In genomic region chr18:3514312-3515216, GRCh38 we compare ENCODE assay signal across 18 cellular contexts.
DNase-seq lines count a peak whose midpoint lies in the region; ATAC-seq and TF ChIP-seq lines count a peak whose summit lies in the region.
"Had no signal": no experiment of that assay in that cellular context is flagged by ENCODE, and none has a peak within 500 bp of the region (broad histone marks: within the 10 kb centered on the region; RNA-seq: fewer than 3 reads in every experiment).

No MANE protein-coding gene starts in this region.

- H3K4me1 ChIP-seq in Panc1 (ENCODE audit: control insufficient read depth, insufficient read depth, low read length) (peaks cover 45% of the 10 kb centered on the region), mesendoderm (ENCODE audit: control insufficient read depth, low read depth, low read length) (no peaks in the 10 kb centered on the region), suprapubic skin (peaks cover 13% of the 10 kb centered on the region)

- WGBS in mesendoderm (ENCODE audit: extremely low coverage, insufficient coverage, low lambda C conversion rate): no CpG with 5 or more reads among the region's 15 CpGs
- 82% methylated on average over 15 of the region's 15 CpGs for WGBS in suprapubic skin

- H3K27me3 ChIP-seq in Panc1 (ENCODE audit: control insufficient read depth, insufficient read depth, low read length) (no peaks in the 10 kb centered on the region), mesendoderm (ENCODE audit: insufficient read depth, low read length, poor library complexity) (no peaks in the 10 kb centered on the region), suprapubic skin (no peaks in the 10 kb centered on the region)

- TF ChIP-seq POLR2A in suprapubic skin (IDR thresholded peaks at IDR 0.05): no peak

- TF ChIP-seq EP300 in suprapubic skin (IDR thresholded peaks at IDR 0.05): no peak

- intact Hi-C loops in Panc1 (cut with micrococcal nuclease; ENCODE audit: unreplicated experiment): no loop called here

- no peak overlapping the region for H3K4ac ChIP-seq in mesendoderm (ENCODE audit: low read depth, low read length)

- no peaks in the 10 kb centered on the region for H3K36me3 ChIP-seq in Panc1 (ENCODE audit: control insufficient read depth, insufficient read depth, low read length)
- H3K36me3 ChIP-seq in mesendoderm (ENCODE audit: control insufficient read depth, insufficient read depth, low read length): no peaks in the 10 kb centered on the region
- H3K36me3 ChIP-seq in suprapubic skin: no peaks in the 10 kb centered on the region

- no peak overlapping the region for H3K23ac ChIP-seq in mesendoderm (ENCODE audit: low read length)

- H3K79me2 ChIP-seq in mesendoderm (ENCODE audit: control insufficient read depth, insufficient read depth, low read length): no peaks in the 10 kb centered on the region

- H3K9me3 ChIP-seq in Panc1 (ENCODE audit: control insufficient read depth, insufficient read depth, low read depth, low read length) (no peaks in the 10 kb centered on the region), suprapubic skin (no peaks in the 10 kb centered on the region)

- no peak overlapping the region for H3K56ac ChIP-seq in mesendoderm (ENCODE audit: low read length)

- no peak overlapping the region for H3K4me3 ChIP-seq in Panc1 (ENCODE audit: low read depth in 2 of 2, low read length in 2 of 2)
- no peak overlapping the region for H3K4me3 ChIP-seq in mesendoderm (ENCODE audit: low read length)
- H3K4me3 ChIP-seq in suprapubic skin: no peak overlapping the region

- POLR2A ChIA-PET in Panc1 (lab: Charles Lee): no interaction called here

- BruUV-seq in Panc1 (replicated peaks; lab: Mats Ljungman, UMichigan): no TSS peak

- in situ Hi-C loops in Panc1 (cut with HindIII; ENCODE audit: low pct_unique_long_range_greater_than_20kb, low sequenced_read_pairs): no loop called here

- H2BK5ac ChIP-seq in mesendoderm (ENCODE audit: low read length): no peak overlapping the region

- H2AK5ac ChIP-seq in mesendoderm (ENCODE audit: low read length): no peak overlapping the region

- CTCF ChIA-PET in Panc1 (lab: Charles Lee): no interaction called here

- no peak for TF ChIP-seq CTCF in Panc1 (IDR thresholded peaks at IDR 0.05)
- TF ChIP-seq CTCF in suprapubic skin (IDR thresholded peaks at IDR 0.05): no peak

- H3K27ac ChIP-seq in Panc1 (ENCODE audit: low read length) (peak overlapping the region; percentile 100), mesendoderm (ENCODE audit: low read depth, low read length) (no peak overlapping the region), suprapubic skin (no peak overlapping the region)

- H2BK120ac ChIP-seq in mesendoderm (ENCODE audit: low read depth, low read length): no peak overlapping the region

- peak overlapping the region; percentile 3 for H3K18ac ChIP-seq in mesendoderm (ENCODE audit: low read length)

- H4K8ac ChIP-seq in mesendoderm (ENCODE audit: low read depth, low read length): no peak overlapping the region

- H3K79me1 ChIP-seq in mesendoderm (ENCODE audit: low read length): no peaks in the 10 kb centered on the region

- H4K5ac ChIP-seq in mesendoderm (ENCODE audit: low read length): no peak overlapping the region

- no peak overlapping the region for H2BK15ac ChIP-seq in mesendoderm (replicated peaks; ENCODE audit: low read depth)

- peak; percentile 46 for DNase-seq in A172 (ENCODE audit: low spot score)
- DNase-seq in ELR (ENCODE audit: low read depth): peak; percentile 20
- no peak for DNase-seq in Panc1 (ENCODE audit: low read depth, low spot score)
- peak; percentile 13 for DNase-seq in mesendoderm
- DNase-seq in suprapubic skin (ENCODE audit: low spot score in 2 of 2): no peak
- DNase-seq in NCI-H748 treated with DMSO at 0.1 percent for 48 hours (lab: John Stamatoyannopoulos, UW): no peak
- DNase-seq: ACHN; CD4-positive, alpha-beta T cell; DMS79 treated with DMSO at 0.1 percent for 48 hours; Kasumi-1; MV-4-11; NCI-H1436 treated with DMSO at 0.1 percent for 48 hours; NCI-H2081 treated with DMSO at 0.1 percent for 48 hours; NCI-H524 treated with DMSO at 0.1 percent for 48 hours had no signal

- no peak overlapping the region for H3K9ac ChIP-seq in mesendoderm (ENCODE audit: low read length)

- no peak overlapping the region for H3K4me2 ChIP-seq in mesendoderm (ENCODE audit: low read length)

- ATAC-seq in Panc1 (no peak), HG03175 (IDR thresholded peaks at IDR 0.05; ENCODE audit: unreplicated experiment) (no peak), GM18861 (IDR thresholded peaks at IDR 0.05; ENCODE audit: unreplicated experiment) (no peak)
- ATAC-seq: HepG2, Right ventricle myocardium inferior had no signal

Comparison
In these comparisons a context has a peak if more than half of its experiments do, and no peak if none do; other contexts are left out.
1. DNase-seq: peak in A172 (single experiment), ELR (single experiment) and mesendoderm (single experiment); none in Panc1 (single experiment), suprapubic skin (0 of 2) and NCI-H748 treated with DMSO at 0.1 percent for 48 hours (single experiment).